Comparison of ENCODE assay signal across 1 cellular context in the genomic region with DNA sequence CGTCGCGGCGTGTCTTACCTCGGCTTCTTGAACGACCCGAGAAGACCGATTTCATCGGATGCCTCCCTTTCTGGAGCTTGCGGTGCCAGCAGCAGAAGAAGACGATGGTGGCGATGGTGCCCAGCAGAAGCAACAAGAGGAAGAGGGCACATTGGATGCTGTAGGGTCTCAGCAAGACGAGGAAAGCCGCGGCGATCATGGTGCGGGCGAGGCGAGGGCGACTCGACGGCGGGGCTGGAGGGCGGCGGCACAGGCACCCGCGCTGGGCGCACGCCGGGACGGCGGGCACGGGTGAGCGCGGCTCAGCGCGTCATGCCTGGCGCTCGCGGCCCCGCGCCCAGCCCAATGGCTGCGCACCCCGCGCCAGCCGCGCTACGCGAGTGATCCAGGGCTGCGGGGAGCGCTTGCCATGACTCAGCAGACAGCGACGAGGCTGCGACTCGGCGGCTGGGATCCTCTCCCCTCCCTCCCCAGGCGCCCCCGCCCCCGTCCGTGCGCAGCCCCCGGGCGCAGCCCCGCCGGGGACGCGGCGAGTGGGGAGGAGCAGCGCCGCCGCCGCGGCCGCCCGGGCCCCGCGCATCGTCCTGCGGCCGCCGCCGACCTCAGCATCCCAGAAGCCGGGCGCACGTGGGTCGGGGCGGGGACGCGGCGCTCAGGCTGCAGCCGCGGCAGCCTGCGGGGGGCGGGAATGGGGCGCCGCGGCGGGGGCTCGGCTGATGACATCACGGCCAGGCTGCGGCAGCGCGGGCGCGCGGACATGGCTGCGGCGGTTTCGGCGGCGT.
A peak's percentile ranks its signal among the peaks of the same experiment; 100 is the strongest.
TF ChIP-seq lines count a peak whose summit lies in the region.

A gene with protein sequence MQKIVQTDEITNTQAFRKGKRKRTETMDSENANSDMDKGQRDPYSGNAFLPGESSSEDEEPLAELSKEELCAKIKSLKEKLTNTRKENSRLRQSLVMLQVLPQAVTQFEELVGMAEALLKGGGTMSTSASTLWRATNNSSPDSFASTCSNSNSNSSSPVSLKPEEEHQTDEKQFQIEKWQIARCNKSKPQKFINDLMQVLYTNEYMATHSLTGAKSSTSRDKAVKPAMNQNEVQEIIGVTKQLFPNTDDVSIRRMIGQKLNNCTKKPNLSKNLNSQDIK (plus strand): TSS at position 719 of the 782 bp plus-strand sequence. CDS start 26,704 bp downstream, outside the sequence.

TF ChIP-seq in SK-N-SH, 30 proteins besides CTCF, POLR2A, EP300 and RAD21 (continued from another document):
- TF ChIP-seq, protein P1, sequence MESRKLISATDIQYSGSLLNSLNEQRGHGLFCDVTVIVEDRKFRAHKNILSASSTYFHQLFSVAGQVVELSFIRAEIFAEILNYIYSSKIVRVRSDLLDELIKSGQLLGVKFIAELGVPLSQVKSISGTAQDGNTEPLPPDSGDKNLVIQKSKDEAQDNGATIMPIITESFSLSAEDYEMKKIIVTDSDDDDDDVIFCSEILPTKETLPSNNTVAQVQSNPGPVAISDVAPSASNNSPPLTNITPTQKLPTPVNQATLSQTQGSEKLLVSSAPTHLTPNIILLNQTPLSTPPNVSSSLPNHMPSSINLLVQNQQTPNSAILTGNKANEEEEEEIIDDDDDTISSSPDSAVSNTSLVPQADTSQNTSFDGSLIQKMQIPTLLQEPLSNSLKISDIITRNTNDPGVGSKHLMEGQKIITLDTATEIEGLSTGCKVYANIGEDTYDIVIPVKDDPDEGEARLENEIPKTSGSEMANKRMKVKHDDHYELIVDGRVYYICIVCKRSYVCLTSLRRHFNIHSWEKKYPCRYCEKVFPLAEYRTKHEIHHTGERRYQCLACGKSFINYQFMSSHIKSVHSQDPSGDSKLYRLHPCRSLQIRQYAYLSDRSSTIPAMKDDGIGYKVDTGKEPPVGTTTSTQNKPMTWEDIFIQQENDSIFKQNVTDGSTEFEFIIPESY (IDR thresholded peaks at IDR 0.05; ENCODE audit: borderline replicate concordance, low read depth) = no peak
- TF ChIP-seq MXI1 (IDR thresholded peaks at IDR 0.05; ENCODE audit: low read depth, low read length) (0 out of 2 replicates have a peak, but pooled peaks have one; percentile 50), TAF1 (IDR thresholded peaks at IDR 0.05; ENCODE audit: borderline replicate concordance, low read depth, low read length) (peak; percentile 61; the same call in 1 of the 2 replicates)
